In genomic region chr13:26628706-26629105, GRCh38 we compare ENCODE assay signal across 9 cellular contexts.
DNase-seq lines count a peak whose midpoint lies in the region; ATAC-seq and TF ChIP-seq lines count a peak whose summit lies in the region.
"Had no signal": no experiment of that assay in that cellular context is flagged by ENCODE, and none has a peak within 500 bp of the region (broad histone marks: within the 10 kb centered on the region; RNA-seq: fewer than 3 reads in every experiment).

No MANE protein-coding gene starts in this region.

- H3K27ac ChIP-seq in AG04450 (ENCODE audit: low read depth, low read length), result no peak overlapping the region
- no peak overlapping the region for H3K27ac ChIP-seq in foreskin keratinocyte

- peak; percentile 55 for ATAC-seq in foreskin keratinocyte
- no peak for ATAC-seq in omental fat pad (ENCODE audit: low FRiP score)
- no peak for ATAC-seq in GM21723 (IDR thresholded peaks at IDR 0.05; ENCODE audit: unreplicated experiment)

- H3K4me3 ChIP-seq in AG04450 (ENCODE audit: low read depth, low read length) (no peak overlapping the region), GM12864 (ENCODE audit: low read depth, low read length) (no peak overlapping the region)

- POLR2A ChIA-PET in AG04450 (lab: Yijun Ruan, JAX), result no interaction called here

- CTCF ChIA-PET in AG04450 (lab: Charles Lee), result interaction anchor here (1.1 to 1.9 kb wide), 3 partner anchors 70 to 444 kb away, joined by 3 to 6 read pairs (median 4); no protein-coding TSS in a partner anchor

- H3K4me1 ChIP-seq in foreskin keratinocyte, result no peaks in the 10 kb centered on the region

- peaks cover 5% of the 10 kb centered on the region; the same call in 1 of the 2 replicates for H3K9me3 ChIP-seq in AG04450 (ENCODE audit: control insufficient read depth, insufficient read depth, low read length)

- TF ChIP-seq CTCF in AG04450 (IDR thresholded peaks at IDR 0.05; ENCODE audit: low read depth, low read length) (peak; percentile 29; the same call in 1 of the 2 replicates), GM12864 (IDR thresholded peaks at IDR 0.05; ENCODE audit: low read depth, low read length, missing control alignments) (peak; percentile 25), foreskin keratinocyte (conservative IDR thresholded peaks at IDR 0.05) (peak; percentile 56), omental fat pad (IDR thresholded peaks at IDR 0.05) (no peak)

- H3K27me3 ChIP-seq in AG04450 (ENCODE audit: control insufficient read depth, insufficient read depth, low read length), result no peaks in the 10 kb centered on the region
- H3K27me3 ChIP-seq in foreskin keratinocyte, result no peaks in the 10 kb centered on the region

- no peak for DNase-seq in AG04450 (ENCODE audit: low read depth, low spot score)
- no peak for DNase-seq in GM12864 (ENCODE audit: low read depth)
- DNase-seq in RPMI8226, result peak; percentile 10
- DNase-seq in foreskin keratinocyte, result peak in 1 of 2 donors; percentile 30
- no peak for DNase-seq in omental fat pad (ENCODE audit: low spot score)
- no peak for DNase-seq in activated CD4-positive, alpha-beta T cell treated with anti-CD3 and anti-CD28 coated beads for 4 hours
- DNase-seq in NCI-H128 (lab: John Stamatoyannopoulos, UW; ENCODE audit: unreplicated experiment), result no peak
- DNase-seq: activated effector memory CD4-positive, alpha-beta T cell treated with anti-CD3 and anti-CD28 coated beads, Interleukin-2, amount 50 U/mL, for 16 hours had no signal

Comparison
In these comparisons a context has a peak if more than half of its experiments do, and no peak if none do; other contexts are left out.
1. CTCF ChIP-seq: peak in AG04450 (single experiment), GM12864 (single experiment) and foreskin keratinocyte (single experiment); none in omental fat pad (0 of 3).